ENCODE assay signal across 15 cellular contexts in genomic region chr7:77453531-77453930, GRCh38. TPM values are rescaled to one million over a fixed set of nuclear protein-coding genes. Genes with fewer than 3 reads are reported as not detected.
DNase-seq lines count a peak whose midpoint lies in the region; ATAC-seq, FAIRE-seq and TF ChIP-seq lines count a peak whose summit lies in the region.
"Had no signal": no experiment of that assay in that cellular context is flagged by ENCODE, and none has a peak within 500 bp of the region (broad histone marks: within the 10 kb centered on the region; RNA-seq: fewer than 3 reads in every experiment).

No MANE protein-coding gene starts in this region.

- TF ChIP-seq RAD21 in IMR-90 (IDR thresholded peaks at IDR 0.05; ENCODE audit: low read length) = no peak

- peak overlapping the region; percentile 11; the same call in 1 of the 2 replicates for H3K4ac ChIP-seq in IMR-90 (ENCODE audit: low read depth, low read length)

- H3K4me1 ChIP-seq in IMR-90 (ENCODE audit: control insufficient read depth, insufficient read depth, low read length) (peaks cover 9% of the 10 kb centered on the region), astrocyte (ENCODE audit: insufficient read depth, low read length) (peaks cover 9% of the 10 kb centered on the region), left ventricle myocardium inferior (peaks cover 24% of the 10 kb centered on the region), gastrocnemius medialis (peaks cover 0 to 14% of the 10 kb centered on the region in 2 donors), ascending aorta (no peaks in the 10 kb centered on the region)
- H3K4me1 ChIP-seq in effector memory CD4-positive, alpha-beta T cell (ENCODE audit: control insufficient read depth, insufficient read depth, low read length, poor library complexity, severe bottlenecking) = no peaks in the 10 kb centered on the region

- H3K56ac ChIP-seq in IMR-90 (ENCODE audit: extremely low read depth, insufficient read depth, low read length) = no peak overlapping the region

- H2AFZ ChIP-seq in IMR-90 (replicated peaks; ENCODE audit: low read length, poor library complexity) (peak overlapping the region; percentile 9), astrocyte (ENCODE audit: low read depth, low read length) (no peak overlapping the region)

- DNase-seq in IMR-90 = peak; percentile 57
- DNase-seq in astrocyte (ENCODE audit: low read depth) = no peak
- no peak for DNase-seq in left ventricle myocardium inferior
- DNase-seq in gastrocnemius medialis = no peak
- no peak for DNase-seq in NCI-H1105 treated with DMSO at 0.1 percent for 48 hours (lab: John Stamatoyannopoulos, UW)
- DNase-seq in ascending aorta (ENCODE audit: low spot score in 2 of 2) = no peak
- DNase-seq in effector memory CD4-positive, alpha-beta T cell = no peak
- no peak for DNase-seq in RWPE1 (ENCODE audit: low spot score)
- DNase-seq: activated CD8-positive, alpha-beta memory T cell treated with anti-CD3 and anti-CD28 coated beads, Interleukin-2, amount 50 U/mL, for 4 hours; amniotic stem cell; DMS153; Karpas-422; NCI-H748 treated with DMSO at 0.1 percent for 48 hours; small intestine; T-helper 9 cell had no signal

- H3K36me3 Mint-ChIP-seq in astrocyte (ENCODE audit: low read depth, unreplicated experiment) = no peaks in the 10 kb centered on the region

- H3K4me1 Mint-ChIP-seq in astrocyte (ENCODE audit: low read depth, unreplicated experiment) = peaks cover 9% of the 10 kb centered on the region

- BruUV-seq in IMR-90 (replicated peaks; lab: Mats Ljungman, UMichigan) = no TSS peak

- H3K9me1 ChIP-seq in IMR-90 (ENCODE audit: insufficient read depth, low read length) = peaks cover 4% of the 10 kb centered on the region

- TF ChIP-seq CTCF in IMR-90 (conservative IDR thresholded peaks at IDR 0.05; ENCODE audit: low read depth, low read length) (no peak), astrocyte (IDR thresholded peaks at IDR 0.05; ENCODE audit: insufficient read depth, low read depth, low read length) (no peak), left ventricle myocardium inferior (IDR thresholded peaks at IDR 0.05; ENCODE audit: borderline replicate concordance) (no peak), gastrocnemius medialis (IDR thresholded peaks at IDR 0.05 in 4 of 5, conservative IDR thresholded peaks at IDR 0.05 in 1 of 5) (no peak), ascending aorta (IDR thresholded peaks at IDR 0.05) (no peak), RWPE1 (conservative IDR thresholded peaks at IDR 0.05; ENCODE audit: low read depth) (no peak)

- no peak overlapping the region for H3K27ac Mint-ChIP-seq in astrocyte (ENCODE audit: unreplicated experiment)

- H2BK120ac ChIP-seq in IMR-90 (ENCODE audit: low read depth, low read length) = peak overlapping the region; percentile 1; the same call in 1 of the 2 replicates

- ATAC-seq in IMR-90 (ENCODE audit: low read depth) (peak; percentile 52), gastrocnemius medialis (peak; percentile 53 to 64)

- FAIRE-seq in astrocyte (lab: Jason Lieb, UNC) = no peak
- FAIRE-seq: small intestine had no signal

- H3K9ac ChIP-seq in IMR-90 (ENCODE audit: low read depth, low read length) (no peak overlapping the region), astrocyte (ENCODE audit: low read length) (no peak overlapping the region)

- H3K27me3 Mint-ChIP-seq in astrocyte (ENCODE audit: low read depth, unreplicated experiment) = no peaks in the 10 kb centered on the region

- no peak overlapping the region for H2BK5ac ChIP-seq in IMR-90 (ENCODE audit: low read depth, low read length, poor library complexity, severe bottlenecking)

- intact Hi-C loops in IMR-90 (cut with micrococcal nuclease) = no loop called here
- intact Hi-C loops in left ventricle myocardium inferior (cut with micrococcal nuclease) = no loop called here
- intact Hi-C loops in gastrocnemius medialis (cut with DNase I; ENCODE audit: low total_unique reads) = no loop called here
- intact Hi-C loops in ascending aorta (cut with DNase I) = no loop called here

- no peaks in the 10 kb centered on the region for H3K36me3 ChIP-seq in IMR-90 (ENCODE audit: control insufficient read depth, insufficient read depth, low read length)
- no peaks in the 10 kb centered on the region for H3K36me3 ChIP-seq in astrocyte (ENCODE audit: insufficient read depth, low read length)
- H3K36me3 ChIP-seq in left ventricle myocardium inferior = no peaks in the 10 kb centered on the region
- no peaks in the 10 kb centered on the region for H3K36me3 ChIP-seq in gastrocnemius medialis
- H3K36me3 ChIP-seq in ascending aorta = no peaks in the 10 kb centered on the region
- H3K36me3 ChIP-seq in effector memory CD4-positive, alpha-beta T cell (ENCODE audit: control insufficient read depth, insufficient read depth, low read length) = no peaks in the 10 kb centered on the region

- in situ Hi-C loops in IMR-90 (cut with MboI; ENCODE audit: low sequenced_read_pairs) = no loop called here
- in situ Hi-C loops in gastrocnemius medialis (cut with MboI; ENCODE audit: low sequenced_read_pairs in 4 of 4) = no loop called here

- H3K9me3 ChIP-seq in IMR-90 (ENCODE audit: control insufficient read depth, insufficient read depth, low read length) = no peaks in the 10 kb centered on the region
- H3K9me3 ChIP-seq in astrocyte (ENCODE audit: insufficient read depth, low read depth, low read length) = no peaks in the 10 kb centered on the region
- H3K9me3 ChIP-seq in left ventricle myocardium inferior (replicated peaks) = no peaks in the 10 kb centered on the region
- no peaks in the 10 kb centered on the region for H3K9me3 ChIP-seq in gastrocnemius medialis
- H3K9me3 ChIP-seq in ascending aorta = no peaks in the 10 kb centered on the region
- H3K9me3 ChIP-seq in effector memory CD4-positive, alpha-beta T cell (ENCODE audit: control insufficient read depth, low read length) = no peaks in the 10 kb centered on the region

- no CpG with 5 or more reads among the region's 2 CpGs for WGBS in IMR-90 (ENCODE audit: extremely low coverage in 2 of 2, insufficient read length in 1 of 2), 2 experiments

- CTCF ChIA-PET in IMR-90 (lab: Yijun Ruan, JAX) = interaction anchor here (0.6 kb wide), 2 partner anchors 53 to 1351 kb away, joined by 3 read pairs; no protein-coding TSS in a partner anchor
- CTCF ChIA-PET in RWPE1 (lab: Yijun Ruan, JAX) = no interaction called here

- no peaks in the 10 kb centered on the region for H3K79me1 ChIP-seq in IMR-90 (ENCODE audit: low read depth in 1 of 2, low read length in 2 of 2)

- H3K18ac ChIP-seq in IMR-90 (ENCODE audit: low read depth, low read length) = 0 out of 2 replicates have a peak overlapping the region, but pooled peaks have one; percentile 88

- H3K4me2 ChIP-seq in IMR-90 (ENCODE audit: low read depth, low read length) (no peak overlapping the region; the same call in 1 of the 2 replicates), astrocyte (ENCODE audit: low read length) (peak overlapping the region; percentile 12)

- H3K79me2 ChIP-seq in astrocyte (ENCODE audit: insufficient read depth, low read length) = no peaks in the 10 kb centered on the region

- no peak overlapping the region for H4K8ac ChIP-seq in IMR-90 (ENCODE audit: low read depth in 2 of 2, low read length in 2 of 2)

- H3K27me3 ChIP-seq in IMR-90 (ENCODE audit: control insufficient read depth, insufficient read depth, low read length) = no peaks in the 10 kb centered on the region
- H3K27me3 ChIP-seq in astrocyte (ENCODE audit: insufficient read depth, low read length) = no peaks in the 10 kb centered on the region
- H3K27me3 ChIP-seq in left ventricle myocardium inferior (ENCODE audit: low read depth) = no peaks in the 10 kb centered on the region
- peaks cover 0 to 3% (median 0%) of the 10 kb centered on the region in 3 donors for H3K27me3 ChIP-seq in gastrocnemius medialis
- H3K27me3 ChIP-seq in ascending aorta = no peaks in the 10 kb centered on the region
- no peaks in the 10 kb centered on the region for H3K27me3 ChIP-seq in effector memory CD4-positive, alpha-beta T cell (replicated peaks; ENCODE audit: control insufficient read depth, insufficient read depth, low read length, poor library complexity, severe bottlenecking)

- no peak overlapping the region for H4K5ac ChIP-seq in IMR-90 (ENCODE audit: low read depth, low read length)

- peak overlapping the region; percentile 65 for H3K14ac ChIP-seq in IMR-90 (replicated peaks; ENCODE audit: low read depth, low read length)

- H3K9me3 Mint-ChIP-seq in astrocyte (ENCODE audit: unreplicated experiment) = no peaks in the 10 kb centered on the region

- H3K27ac ChIP-seq in IMR-90 (ENCODE audit: insufficient read depth, low read length) = no peak overlapping the region
- no peak overlapping the region for H3K27ac ChIP-seq in astrocyte (ENCODE audit: low read depth, low read length)
- peak overlapping the region; percentile 67 for H3K27ac ChIP-seq in left ventricle myocardium inferior (replicated peaks)
- H3K27ac ChIP-seq in gastrocnemius medialis = peak overlapping the region in 2 of 4 donors; percentile 36 to 54
- H3K27ac ChIP-seq in ascending aorta = peak overlapping the region in 1 of 2 donors; percentile 1
- no peak overlapping the region for H3K27ac ChIP-seq in effector memory CD4-positive, alpha-beta T cell (ENCODE audit: insufficient read depth, low read length, poor library complexity, severe bottlenecking)
- no peak overlapping the region for H3K27ac ChIP-seq in RWPE1

- no peak overlapping the region for H3K4me3 Mint-ChIP-seq in astrocyte (ENCODE audit: unreplicated experiment)

- no peak overlapping the region for H3K23ac ChIP-seq in IMR-90 (ENCODE audit: low read depth, low read length)

- no peaks in the 10 kb centered on the region for H4K20me1 ChIP-seq in IMR-90 (ENCODE audit: insufficient read depth, low read length)
- no peaks in the 10 kb centered on the region for H4K20me1 ChIP-seq in astrocyte (ENCODE audit: insufficient read depth, low read length)

- no peak overlapping the region for H2BK20ac ChIP-seq in IMR-90 (ENCODE audit: low read depth, low read length)

- H2AK5ac ChIP-seq in IMR-90 (ENCODE audit: low read depth, low read length) = no peak overlapping the region; the same call in 1 of the 2 replicates

- H4K91ac ChIP-seq in IMR-90 (ENCODE audit: insufficient read depth, low read depth, low read length) = no peak overlapping the region

- POLR2A ChIA-PET in IMR-90 (lab: Charles Lee; ENCODE audit: unreplicated experiment) (no interaction called here), RWPE1 (lab: Yijun Ruan, JAX; ENCODE audit: low non-redundant PET) (no interaction called here)

- H2BK15ac ChIP-seq in IMR-90 (ENCODE audit: low read depth, low read length) = no peak overlapping the region

- dilution Hi-C loops in IMR-90 (cut with HindIII; ENCODE audit: low sequenced_read_pairs, unreplicated experiment) = no loop called here

- no peak overlapping the region for H3K4me3 ChIP-seq in IMR-90 (ENCODE audit: insufficient read depth, low read depth, low read length)
- H3K4me3 ChIP-seq in astrocyte (ENCODE audit: insufficient read depth, low read depth, low read length) = no peak overlapping the region
- H3K4me3 ChIP-seq in left ventricle myocardium inferior = no peak overlapping the region
- H3K4me3 ChIP-seq in gastrocnemius medialis = no peak overlapping the region
- no peak overlapping the region for H3K4me3 ChIP-seq in ascending aorta
- no peak overlapping the region for H3K4me3 ChIP-seq in effector memory CD4-positive, alpha-beta T cell (ENCODE audit: insufficient read depth, low read depth, low read length, poor library complexity, severe bottlenecking)

- TF ChIP-seq POLR2A in IMR-90 (IDR thresholded peaks at IDR 0.05; ENCODE audit: low read depth, low read length) (no peak), gastrocnemius medialis (IDR thresholded peaks at IDR 0.05) (no peak)

- no peak overlapping the region for H2AK9ac ChIP-seq in IMR-90 (replicated peaks; ENCODE audit: low read depth, low read length, poor library complexity)

RNA-seq across cellular contexts. Expression of gene GSAP, which starts 37.4 kb away (rescaled TPM):
- total RNA-seq in IMR-90 (2012; rRNA removed) (1.8 and 1.9 TPM in 2 replicates), astrocyte (2.7 and 4.1 TPM in 2 replicates), left ventricle myocardium inferior (7.2 TPM), gastrocnemius medialis (1 to 10 TPM; 1.2 to 8.3 (median 2.5) TPM), ascending aorta (10.9 TPM)
- polyA plus RNA-seq in IMR-90 (2012; rRNA removed) = 1.0 and 1.6 TPM in 2 replicates
- polyA plus RNA-seq in IMR-90 (2012; cell fraction: cytosol; rRNA removed) = 0.43 and 0.59 TPM in 2 replicates
- polyA plus RNA-seq in IMR-90 (2012; cell fraction: nucleus; rRNA removed; ENCODE audit: low replicate concordance) = 1.4 and 17.7 TPM in 2 replicates
